8 cellular contexts compared by ENCODE assay signal in the genomic region with DNA sequence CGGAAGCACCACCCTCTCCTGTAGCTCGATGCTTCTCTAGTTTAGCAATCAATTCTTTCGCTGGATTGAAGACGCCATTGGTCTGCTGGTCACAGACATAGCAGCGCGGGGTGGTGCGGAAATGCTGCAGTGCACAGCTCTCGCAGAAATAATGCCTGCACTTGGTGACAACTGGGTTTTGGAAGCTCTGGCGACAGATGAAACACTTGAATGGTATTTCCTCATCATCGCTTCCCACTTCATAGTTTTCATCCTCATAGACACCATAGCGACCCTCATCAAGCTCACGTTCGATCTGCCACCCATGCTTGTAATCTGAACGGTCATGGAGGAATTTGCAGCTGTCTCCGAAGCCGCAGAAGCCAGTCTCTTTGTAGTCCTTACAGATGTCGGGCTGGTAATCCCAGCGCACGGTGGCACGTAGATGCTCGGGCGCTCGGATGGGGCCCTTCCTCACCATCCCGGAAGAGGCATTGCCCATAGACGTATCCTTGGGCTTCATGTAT. TPM values are rescaled to one million over a fixed set of nuclear protein-coding genes. Genes with fewer than 3 reads are reported as not detected.
DNase-seq lines count a peak whose midpoint lies in the region; ATAC-seq, FAIRE-seq and TF ChIP-seq lines count a peak whose summit lies in the region.

No MANE protein-coding gene starts in this region.

- peaks cover 0 to 4% of the 10 kb centered on the region in 2 donors for H3K36me3 ChIP-seq in duodenal mucosa (ENCODE audit: control insufficient read depth in 1 of 2, insufficient read depth in 2 of 2, low read length in 2 of 2)
- H3K36me3 ChIP-seq in lower lobe of right lung = peaks cover 7% of the 10 kb centered on the region
- peaks cover 0 to 2% (median 0%) of the 10 kb centered on the region in 5 donors for H3K36me3 ChIP-seq in subcutaneous abdominal adipose tissue (ENCODE audit: control insufficient read depth in 5 of 5, insufficient read depth in 5 of 5, low read length in 5 of 5)

- H3K9ac ChIP-seq in duodenal mucosa (ENCODE audit: low read depth in 1 of 2, low read length in 2 of 2) (peak overlapping the region; percentile 93 to 96), subcutaneous abdominal adipose tissue (ENCODE audit: low read length in 5 of 5) (peak overlapping the region; percentile 12 to 86 (median 85))

- peak; percentile 63 for DNase-seq in activated CD8-positive, alpha-beta memory T cell treated with anti-CD3 and anti-CD28 coated beads for 24 hours
- no peak for DNase-seq in activated CD8-positive, alpha-beta memory T cell treated with anti-CD3 and anti-CD28 coated beads, Interleukin-2, amount 50 U/mL, for 4 hours
- DNase-seq in HT-29 (ENCODE audit: low spot score) (peak; percentile 54), lower lobe of right lung (peak; percentile 50), H54 (ENCODE audit: insufficient read length, low spot score) (no peak)

- H3K9me3 ChIP-seq in duodenal mucosa (ENCODE audit: control insufficient read depth in 1 of 2, low read length in 2 of 2) = no peaks in the 10 kb centered on the region
- H3K9me3 ChIP-seq in lower lobe of right lung = no peaks in the 10 kb centered on the region
- H3K9me3 ChIP-seq in subcutaneous abdominal adipose tissue (ENCODE audit: control insufficient read depth in 5 of 5, low read length in 5 of 5) = peaks cover 0 to 7% (median 0%) of the 10 kb centered on the region in 5 donors

- ATAC-seq in lower lobe of right lung = peak; percentile 39 to 49

- FAIRE-seq in H54 (lab: Jason Lieb, UNC) = no peak

- H3K4me3 ChIP-seq in duodenal mucosa (ENCODE audit: low read depth in 1 of 2, low read length in 2 of 2) = peak overlapping the region; percentile 91 to 92
- H3K4me3 ChIP-seq in lower lobe of right lung = peak overlapping the region; percentile 70
- peak overlapping the region; percentile 62 to 92 (median 80) for H3K4me3 ChIP-seq in subcutaneous abdominal adipose tissue (ENCODE audit: low read depth in 1 of 5, low read length in 5 of 5)

- peak overlapping the region; percentile 58; the same call in 1 of the 2 replicates for H3K27ac ChIP-seq in VCaP
- peak overlapping the region; percentile 98 for H3K27ac ChIP-seq in duodenal mucosa (ENCODE audit: low read depth, low read length)
- peak overlapping the region; percentile 91 for H3K27ac ChIP-seq in lower lobe of right lung
- H3K27ac ChIP-seq in subcutaneous abdominal adipose tissue (ENCODE audit: low read depth, low read length) = peak overlapping the region; percentile 90

- H3K4me1 ChIP-seq in duodenal mucosa (ENCODE audit: control insufficient read depth in 1 of 2, insufficient read depth in 2 of 2, low read length in 2 of 2) = peaks cover 7 to 10% of the 10 kb centered on the region in 2 donors
- H3K4me1 ChIP-seq in lower lobe of right lung = peaks cover 18% of the 10 kb centered on the region
- peaks cover 0 to 16% (median 9%) of the 10 kb centered on the region in 5 donors for H3K4me1 ChIP-seq in subcutaneous abdominal adipose tissue (ENCODE audit: control insufficient read depth in 5 of 5, insufficient read depth in 5 of 5, low read length in 5 of 5)

- TF ChIP-seq POLR2A in H54 (IDR thresholded peaks at IDR 0.05; ENCODE audit: low read depth, low read length) = no peak

- intact Hi-C loops in lower lobe of right lung (cut with DNase I) = no loop called here

- H3K27me3 ChIP-seq in duodenal mucosa (ENCODE audit: control insufficient read depth in 1 of 2, insufficient read depth in 2 of 2, low read length in 2 of 2) (no peaks in the 10 kb centered on the region), lower lobe of right lung (ENCODE audit: low read depth) (no peaks in the 10 kb centered on the region), subcutaneous abdominal adipose tissue (ENCODE audit: control insufficient read depth in 5 of 5, insufficient read depth in 4 of 5, low read length in 5 of 5) (no peaks in the 10 kb centered on the region)

- no peak for TF ChIP-seq CTCF in VCaP (conservative IDR thresholded peaks at IDR 0.05)
- no peak for TF ChIP-seq CTCF in lower lobe of right lung (IDR thresholded peaks at IDR 0.05)

RNA-seq across cellular contexts. Expression of a gene that starts 0.9 kb away (rescaled TPM):
- 16.5 and 19.2 TPM in 2 replicates for total RNA-seq in HT-29 (2014; rRNA removed; shearing (Covaris generic))
- total RNA-seq in lower lobe of right lung = 13.5 TPM

RNA-seq across cellular contexts. Expression of a gene that starts 1.0 kb away (rescaled TPM):
- 65.6 and 67.0 TPM in 2 replicates for total RNA-seq in HT-29 (2014; rRNA removed; shearing (Covaris generic))
- total RNA-seq in lower lobe of right lung = 79.2 TPM

RNA-seq across cellular contexts. Expression of a gene that starts 17.9 kb away (rescaled TPM):
- total RNA-seq in HT-29 (2014; rRNA removed; shearing (Covaris generic)) = 4.8 and 5.1 TPM in 2 replicates
- total RNA-seq in lower lobe of right lung = 6.6 TPM

RNA-seq across cellular contexts. Expression of a gene that starts 25.0 kb away (rescaled TPM):
- total RNA-seq in HT-29 (2014; rRNA removed; shearing (Covaris generic)) = not detected in 2 replicates
- total RNA-seq in lower lobe of right lung = 4.8 TPM

Comparison
In these comparisons a context has a peak if more than half of its experiments do, and no peak if none do; other contexts are left out.
1. DNase-seq: peak in activated CD8-positive, alpha-beta memory T cell treated with anti-CD3 and anti-CD28 coated beads for 24 hours (single experiment), HT-29 (single experiment) and lower lobe of right lung (single experiment); none in activated CD8-positive, alpha-beta memory T cell treated with anti-CD3 and anti-CD28 coated beads, Interleukin-2, amount 50 U/mL, for 4 hours (single experiment) and H54 (single experiment).
2. Peak in every context shown above with its lines, with median percentiles within 50 percentile points of each other: H3K27ac ChIP-seq and H3K4me3 ChIP-seq.